1 cellular context compared by ENCODE assay signal in the genomic region with DNA sequence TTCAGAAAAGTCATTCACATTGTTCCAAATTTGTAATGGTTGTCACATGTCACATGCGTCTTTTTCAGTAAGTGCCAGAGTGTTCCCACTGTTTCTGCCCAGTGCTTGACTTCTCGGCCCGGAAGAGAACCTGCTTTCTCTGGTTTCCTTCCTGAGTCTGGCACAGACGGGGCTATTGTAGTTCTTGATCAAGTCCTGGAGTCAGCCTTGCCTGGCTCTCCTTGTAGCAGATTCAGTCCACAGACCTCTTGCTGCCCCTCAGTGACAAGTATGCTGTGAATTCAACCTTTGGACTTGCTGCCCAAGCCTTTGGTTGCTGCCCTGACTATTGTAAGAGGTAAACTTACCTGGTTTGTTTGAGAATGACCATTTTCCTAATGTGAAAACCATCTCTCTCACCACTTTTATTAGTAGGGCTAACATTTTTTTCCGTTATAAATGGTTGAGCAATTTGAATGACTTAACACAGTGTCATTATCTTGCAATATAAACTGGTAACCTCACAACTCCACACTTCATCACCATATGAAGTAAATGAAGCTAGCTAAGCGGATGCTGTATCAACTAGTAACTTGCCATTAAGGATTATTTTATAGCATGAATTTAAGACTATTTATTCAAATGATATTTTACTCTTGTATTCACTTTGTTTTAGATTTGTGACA.
A peak's percentile ranks its signal among the peaks of the same experiment; 100 is the strongest.
TF ChIP-seq lines count a peak whose summit lies in the region.

No MANE protein-coding gene starts in this region.

TF ChIP-seq in HepG2, 621 proteins besides CTCF, POLR2A, EP300 and RAD21 (continued from another document and continues in another):
- TF ChIP-seq, protein P1, sequence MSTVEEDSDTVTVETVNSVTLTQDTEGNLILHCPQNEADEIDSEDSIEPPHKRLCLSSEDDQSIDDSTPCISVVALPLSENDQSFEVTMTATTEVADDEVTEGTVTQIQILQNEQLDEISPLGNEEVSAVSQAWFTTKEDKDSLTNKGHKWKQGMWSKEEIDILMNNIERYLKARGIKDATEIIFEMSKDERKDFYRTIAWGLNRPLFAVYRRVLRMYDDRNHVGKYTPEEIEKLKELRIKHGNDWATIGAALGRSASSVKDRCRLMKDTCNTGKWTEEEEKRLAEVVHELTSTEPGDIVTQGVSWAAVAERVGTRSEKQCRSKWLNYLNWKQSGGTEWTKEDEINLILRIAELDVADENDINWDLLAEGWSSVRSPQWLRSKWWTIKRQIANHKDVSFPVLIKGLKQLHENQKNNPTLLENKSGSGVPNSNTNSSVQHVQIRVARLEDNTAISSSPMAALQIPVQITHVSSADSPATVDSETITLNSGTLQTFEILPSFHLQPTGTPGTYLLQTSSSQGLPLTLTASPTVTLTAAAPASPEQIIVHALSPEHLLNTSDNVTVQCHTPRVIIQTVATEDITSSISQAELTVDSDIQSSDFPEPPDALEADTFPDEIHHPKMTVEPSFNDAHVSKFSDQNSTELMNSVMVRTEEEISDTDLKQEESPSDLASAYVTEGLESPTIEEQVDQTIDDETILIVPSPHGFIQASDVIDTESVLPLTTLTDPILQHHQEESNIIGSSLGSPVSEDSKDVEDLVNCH (CRISPR knock-in tag; IDR thresholded peaks at IDR 0.05): no peak
- TF ChIP-seq ZNF678 (CRISPR knock-in tag; IDR thresholded peaks at IDR 0.05) (no peak), FOSL1 (CRISPR knock-in tag; IDR thresholded peaks at IDR 0.05; ENCODE audit: borderline replicate concordance) (no peak), CBX5 (CRISPR knock-in tag; IDR thresholded peaks at IDR 0.05; ENCODE audit: borderline replicate concordance) (0 out of 2 replicates have a peak, but pooled peaks have one; percentile 65), NR2C2 (CRISPR knock-in tag; IDR thresholded peaks at IDR 0.05; ENCODE audit: borderline replicate concordance) (peak; percentile 87), MED13 (CRISPR knock-in tag; IDR thresholded peaks at IDR 0.05) (no peak), ZNF607 (CRISPR knock-in tag; IDR thresholded peaks at IDR 0.05; ENCODE audit: borderline replicate concordance) (no peak), TOPORS (CRISPR knock-in tag; IDR thresholded peaks at IDR 0.05) (no peak), ZNF746 (CRISPR knock-in tag; IDR thresholded peaks at IDR 0.05) (no peak), YEATS4 (CRISPR knock-in tag; IDR thresholded peaks at IDR 0.05; ENCODE audit: borderline replicate concordance) (no peak), RARA (CRISPR knock-in tag; IDR thresholded peaks at IDR 0.05) (peak; percentile 31; the same call in 1 of the 2 replicates), TMF1 (CRISPR knock-in tag; IDR thresholded peaks at IDR 0.05; ENCODE audit: low read depth) (no peak), ZNF430 (CRISPR knock-in tag; IDR thresholded peaks at IDR 0.05) (no peak), ZNF30 (CRISPR knock-in tag; IDR thresholded peaks at IDR 0.05) (no peak), IRF2 (CRISPR knock-in tag; IDR thresholded peaks at IDR 0.05) (peak; percentile 52; the same call in 1 of the 2 replicates), KDM1A (CRISPR knock-in tag; IDR thresholded peaks at IDR 0.05) (no peak), ESRRA (CRISPR knock-in tag; IDR thresholded peaks at IDR 0.05; ENCODE audit: low read depth) (no peak), ASH2L (IDR thresholded peaks at IDR 0.05; ENCODE audit: insufficient read length, low read depth, low read length) (peak; percentile 36), HNF4A (CRISPR knock-in tag; IDR thresholded peaks at IDR 0.05) (peak; percentile 89), ZSCAN9 (CRISPR knock-in tag; IDR thresholded peaks at IDR 0.05; ENCODE audit: borderline replicate concordance) (no peak), PAF1 (CRISPR knock-in tag; IDR thresholded peaks at IDR 0.05) (no peak), SCMH1 (CRISPR knock-in tag; IDR thresholded peaks at IDR 0.05; ENCODE audit: borderline replicate concordance) (no peak), ZNF446 (CRISPR knock-in tag; IDR thresholded peaks at IDR 0.05) (no peak), SOX5 (CRISPR knock-in tag; IDR thresholded peaks at IDR 0.05; ENCODE audit: borderline replicate concordance) (peak; percentile 16; the same call in 1 of the 2 replicates), ZFYVE20 (CRISPR knock-in tag; IDR thresholded peaks at IDR 0.05; ENCODE audit: borderline replicate concordance, low read depth) (no peak), FOXK1 (CRISPR knock-in tag; IDR thresholded peaks at IDR 0.05; ENCODE audit: borderline replicate concordance, low read depth) (peak; percentile 30; the same call in 1 of the 2 replicates), ZFP36L1 (CRISPR knock-in tag; IDR thresholded peaks at IDR 0.05) (no peak), NAIF1 (CRISPR knock-in tag; IDR thresholded peaks at IDR 0.05; ENCODE audit: borderline replicate concordance) (no peak), SALL1 (CRISPR knock-in tag; IDR thresholded peaks at IDR 0.05) (peak; percentile 34; the same call in 1 of the 2 replicates), ZNF644 (CRISPR knock-in tag; IDR thresholded peaks at IDR 0.05; ENCODE audit: low read depth) (peak; percentile 44; the same call in 1 of the 2 replicates), KLF15 (CRISPR knock-in tag; IDR thresholded peaks at IDR 0.05; ENCODE audit: borderline replicate concordance) (no peak), TCF7 (IDR thresholded peaks at IDR 0.05; ENCODE audit: low read depth) (no peak), SPEN (CRISPR knock-in tag; IDR thresholded peaks at IDR 0.05; ENCODE audit: low read depth) (peak; percentile 40; the same call in 1 of the 2 replicates), FOXP1 (IDR thresholded peaks at IDR 0.05) (no peak), FOXP1 (CRISPR knock-in tag; IDR thresholded peaks at IDR 0.05) (no peak), KAT8 (CRISPR knock-in tag; IDR thresholded peaks at IDR 0.05) (peak; percentile 31; the same call in 1 of the 2 replicates), ZNF660 (CRISPR knock-in tag; IDR thresholded peaks at IDR 0.05; ENCODE audit: borderline replicate concordance, low read depth) (no peak), ZNF879 (CRISPR knock-in tag; IDR thresholded peaks at IDR 0.05) (no peak), CENPX (CRISPR knock-in tag; IDR thresholded peaks at IDR 0.05) (no peak), NCOA5 (CRISPR knock-in tag; IDR thresholded peaks at IDR 0.05) (no peak), ELF3 (CRISPR knock-in tag; IDR thresholded peaks at IDR 0.05) (no peak), THAP11 (CRISPR knock-in tag; IDR thresholded peaks at IDR 0.05) (peak; percentile 36; the same call in 1 of the 2 replicates), ZFAT (CRISPR knock-in tag; conservative IDR thresholded peaks at IDR 0.05) (no peak), SAFB2 (CRISPR knock-in tag; IDR thresholded peaks at IDR 0.05; ENCODE audit: borderline replicate concordance, low read depth) (no peak), KDM2A (CRISPR knock-in tag; IDR thresholded peaks at IDR 0.05; ENCODE audit: borderline replicate concordance, low read depth) (0 out of 2 replicates have a peak, but pooled peaks have one; percentile 23), ZFX (CRISPR knock-in tag; IDR thresholded peaks at IDR 0.05; ENCODE audit: low read depth) (no peak)
- TF ChIP-seq, protein P2, sequence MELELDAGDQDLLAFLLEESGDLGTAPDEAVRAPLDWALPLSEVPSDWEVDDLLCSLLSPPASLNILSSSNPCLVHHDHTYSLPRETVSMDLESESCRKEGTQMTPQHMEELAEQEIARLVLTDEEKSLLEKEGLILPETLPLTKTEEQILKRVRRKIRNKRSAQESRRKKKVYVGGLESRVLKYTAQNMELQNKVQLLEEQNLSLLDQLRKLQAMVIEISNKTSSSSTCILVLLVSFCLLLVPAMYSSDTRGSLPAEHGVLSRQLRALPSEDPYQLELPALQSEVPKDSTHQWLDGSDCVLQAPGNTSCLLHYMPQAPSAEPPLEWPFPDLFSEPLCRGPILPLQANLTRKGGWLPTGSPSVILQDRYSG (CRISPR knock-in tag; IDR thresholded peaks at IDR 0.05): no peak
- TF ChIP-seq, protein P3, sequence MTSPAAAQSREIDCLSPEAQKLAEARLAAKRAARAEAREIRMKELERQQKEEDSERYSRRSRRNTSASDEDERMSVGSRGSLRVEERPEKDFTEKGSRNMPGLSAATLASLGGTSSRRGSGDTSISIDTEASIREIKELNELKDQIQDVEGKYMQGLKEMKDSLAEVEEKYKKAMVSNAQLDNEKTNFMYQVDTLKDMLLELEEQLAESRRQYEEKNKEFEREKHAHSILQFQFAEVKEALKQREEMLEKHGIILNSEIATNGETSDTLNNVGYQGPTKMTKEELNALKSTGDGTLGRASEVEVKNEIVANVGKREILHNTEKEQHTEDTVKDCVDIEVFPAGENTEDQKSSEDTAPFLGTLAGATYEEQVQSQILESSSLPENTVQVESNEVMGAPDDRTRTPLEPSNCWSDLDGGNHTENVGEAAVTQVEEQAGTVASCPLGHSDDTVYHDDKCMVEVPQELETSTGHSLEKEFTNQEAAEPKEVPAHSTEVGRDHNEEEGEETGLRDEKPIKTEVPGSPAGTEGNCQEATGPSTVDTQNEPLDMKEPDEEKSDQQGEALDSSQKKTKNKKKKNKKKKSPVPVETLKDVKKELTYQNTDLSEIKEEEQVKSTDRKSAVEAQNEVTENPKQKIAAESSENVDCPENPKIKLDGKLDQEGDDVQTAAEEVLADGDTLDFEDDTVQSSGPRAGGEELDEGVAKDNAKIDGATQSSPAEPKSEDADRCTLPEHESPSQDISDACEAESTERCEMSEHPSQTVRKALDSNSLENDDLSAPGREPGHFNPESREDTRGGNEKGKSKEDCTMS (CRISPR knock-in tag; conservative IDR thresholded peaks at IDR 0.05): no peak
- TF ChIP-seq, protein P4, sequence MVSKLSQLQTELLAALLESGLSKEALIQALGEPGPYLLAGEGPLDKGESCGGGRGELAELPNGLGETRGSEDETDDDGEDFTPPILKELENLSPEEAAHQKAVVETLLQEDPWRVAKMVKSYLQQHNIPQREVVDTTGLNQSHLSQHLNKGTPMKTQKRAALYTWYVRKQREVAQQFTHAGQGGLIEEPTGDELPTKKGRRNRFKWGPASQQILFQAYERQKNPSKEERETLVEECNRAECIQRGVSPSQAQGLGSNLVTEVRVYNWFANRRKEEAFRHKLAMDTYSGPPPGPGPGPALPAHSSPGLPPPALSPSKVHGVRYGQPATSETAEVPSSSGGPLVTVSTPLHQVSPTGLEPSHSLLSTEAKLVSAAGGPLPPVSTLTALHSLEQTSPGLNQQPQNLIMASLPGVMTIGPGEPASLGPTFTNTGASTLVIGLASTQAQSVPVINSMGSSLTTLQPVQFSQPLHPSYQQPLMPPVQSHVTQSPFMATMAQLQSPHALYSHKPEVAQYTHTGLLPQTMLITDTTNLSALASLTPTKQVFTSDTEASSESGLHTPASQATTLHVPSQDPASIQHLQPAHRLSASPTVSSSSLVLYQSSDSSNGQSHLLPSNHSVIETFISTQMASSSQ (IDR thresholded peaks at IDR 0.05; ENCODE audit: low read depth): no peak
- TF ChIP-seq, protein P4 (CRISPR knock-in tag; IDR thresholded peaks at IDR 0.05; ENCODE audit: borderline replicate concordance): no peak
- TF ChIP-seq, protein P5, sequence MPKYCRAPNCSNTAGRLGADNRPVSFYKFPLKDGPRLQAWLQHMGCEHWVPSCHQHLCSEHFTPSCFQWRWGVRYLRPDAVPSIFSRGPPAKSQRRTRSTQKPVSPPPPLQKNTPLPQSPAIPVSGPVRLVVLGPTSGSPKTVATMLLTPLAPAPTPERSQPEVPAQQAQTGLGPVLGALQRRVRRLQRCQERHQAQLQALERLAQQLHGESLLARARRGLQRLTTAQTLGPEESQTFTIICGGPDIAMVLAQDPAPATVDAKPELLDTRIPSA (CRISPR knock-in tag; IDR thresholded peaks at IDR 0.05; ENCODE audit: borderline replicate concordance): no peak
- TF ChIP-seq, protein P6, sequence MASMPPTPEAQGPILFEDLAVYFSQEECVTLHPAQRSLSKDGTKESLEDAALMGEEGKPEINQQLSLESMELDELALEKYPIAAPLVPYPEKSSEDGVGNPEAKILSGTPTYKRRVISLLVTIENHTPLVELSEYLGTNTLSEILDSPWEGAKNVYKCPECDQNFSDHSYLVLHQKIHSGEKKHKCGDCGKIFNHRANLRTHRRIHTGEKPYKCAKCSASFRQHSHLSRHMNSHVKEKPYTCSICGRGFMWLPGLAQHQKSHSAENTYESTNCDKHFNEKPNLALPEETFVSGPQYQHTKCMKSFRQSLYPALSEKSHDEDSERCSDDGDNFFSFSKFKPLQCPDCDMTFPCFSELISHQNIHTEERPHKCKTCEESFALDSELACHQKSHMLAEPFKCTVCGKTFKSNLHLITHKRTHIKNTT (CRISPR knock-in tag; IDR thresholded peaks at IDR 0.05): no peak
- TF ChIP-seq, protein P7, sequence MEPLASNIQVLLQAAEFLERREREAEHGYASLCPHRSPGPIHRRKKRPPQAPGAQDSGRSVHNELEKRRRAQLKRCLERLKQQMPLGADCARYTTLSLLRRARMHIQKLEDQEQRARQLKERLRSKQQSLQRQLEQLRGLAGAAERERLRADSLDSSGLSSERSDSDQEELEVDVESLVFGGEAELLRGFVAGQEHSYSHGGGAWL (CRISPR knock-in tag; IDR thresholded peaks at IDR 0.05): no peak
- TF ChIP-seq, protein P8, sequence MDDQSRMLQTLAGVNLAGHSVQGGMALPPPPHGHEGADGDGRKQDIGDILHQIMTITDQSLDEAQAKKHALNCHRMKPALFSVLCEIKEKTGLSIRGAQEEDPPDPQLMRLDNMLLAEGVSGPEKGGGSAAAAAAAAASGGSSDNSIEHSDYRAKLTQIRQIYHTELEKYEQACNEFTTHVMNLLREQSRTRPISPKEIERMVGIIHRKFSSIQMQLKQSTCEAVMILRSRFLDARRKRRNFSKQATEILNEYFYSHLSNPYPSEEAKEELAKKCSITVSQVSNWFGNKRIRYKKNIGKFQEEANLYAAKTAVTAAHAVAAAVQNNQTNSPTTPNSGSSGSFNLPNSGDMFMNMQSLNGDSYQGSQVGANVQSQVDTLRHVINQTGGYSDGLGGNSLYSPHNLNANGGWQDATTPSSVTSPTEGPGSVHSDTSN (CRISPR knock-in tag; IDR thresholded peaks at IDR 0.05; ENCODE audit: borderline replicate concordance): no peak
